ENCODE assay signal across 28 cellular contexts in the genomic region with DNA sequence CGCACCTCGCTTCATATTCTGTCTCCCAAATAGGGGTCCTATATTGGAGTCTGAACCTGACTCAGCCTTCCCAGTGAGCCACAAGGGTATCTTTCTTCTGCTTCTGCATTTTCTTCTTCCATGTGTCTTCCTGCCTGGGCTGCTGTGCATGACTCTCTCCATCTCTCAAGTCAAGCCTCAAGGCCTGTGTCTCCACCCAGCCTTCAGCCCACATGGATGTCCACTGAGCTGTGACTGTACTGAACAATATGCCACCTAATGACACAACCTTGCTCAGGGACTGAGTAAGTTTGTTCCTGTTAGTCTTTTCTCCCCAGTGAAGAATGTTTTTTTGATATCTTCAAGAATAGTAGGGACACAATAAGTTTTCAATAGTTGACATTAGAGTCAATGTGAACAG.
"Had no signal": no experiment of that assay in that cellular context is flagged by ENCODE, and none has a peak within 500 bp of the region (broad histone marks: within the 10 kb centered on the region; RNA-seq: fewer than 3 reads in every experiment).

No MANE protein-coding gene starts in this region.

- DNase-seq: activated B cell treated with CpG ODN at 0.5 μM for 24 hours; activated CD4-positive, alpha-beta T cell treated with anti-CD3 and anti-CD28 coated beads for 48 hours; activated CD4-positive, alpha-beta T cell treated with anti-CD3 and anti-CD28 coated beads, Interleukin-2, amount 50 U/mL, for 1 hour; activated CD4-positive, alpha-beta T cell treated with anti-CD3 and anti-CD28 coated beads, Interleukin-2, amount 50 U/mL, for 48 hours; activated CD8-positive, alpha-beta memory T cell treated with anti-CD3 and anti-CD28 coated beads for 24 hours; activated CD8-positive, alpha-beta T cell treated with anti-CD3 and anti-CD28 coated beads for 36 hours; activated effector memory CD4-positive, alpha-beta T cell treated with Interleukin-2 at 50 U/mL for 16 hours; activated gamma-delta T cell treated with Interleukin-2 at 50 U/mL for 16 hours; activated naive CD4-positive, alpha-beta T cell treated with anti-CD3 and anti-CD28 coated beads, Interleukin-2, amount 50 U/mL, for 16 hours; activated naive CD4-positive, alpha-beta T cell treated with Interleukin-2 at 50 U/mL for 16 hours; activated T-cell treated with anti-CD3 and anti-CD28 coated beads, Interleukin-2, amount 50 U/mL, for 4 hours; amniotic stem cell; anterior cingulate cortex; brain microvascular endothelial cell; dorsolateral prefrontal cortex; effector memory CD8-positive, alpha-beta T cell; erythroblast; foreskin fibroblast; T-helper 1 cell; T-helper 17 cell; T1000; WERI-Rb-1 had no signal

- ATAC-seq: activated CD4-positive, CD25-positive, alpha-beta regulatory T cell treated with anti-CD3 and anti-CD28 coated beads, Interleukin-2, amount 50 U/mL, for 24 hours; activated CD8-positive, alpha-beta T cell treated with anti-CD3 and anti-CD28 coated beads for 36 hours; activated T-cell treated with anti-CD3 and anti-CD28 coated beads, Interleukin-2, amount 50 U/mL, for 4 hours; activated T-helper 17 cell treated with anti-CD3 and anti-CD28 coated beads, Interleukin-2, amount 50 U/mL, for 72 hours; effector memory CD8-positive, alpha-beta T cell; T-helper 17 cell had no signal

- H3K36me3 ChIP-seq: brain microvascular endothelial cell, WERI-Rb-1 had no signal

- H3K27ac ChIP-seq: brain microvascular endothelial cell, coronary artery, dorsolateral prefrontal cortex, WERI-Rb-1 had no signal

- H3K4me3 ChIP-seq: coronary artery, dorsolateral prefrontal cortex had no signal

- FAIRE-seq: astrocyte, bronchial epithelial cell, frontal cortex had no signal

- H3K27me3 ChIP-seq: brain microvascular endothelial cell had no signal
